8 cellular contexts compared by ENCODE assay signal in the genomic region with DNA sequence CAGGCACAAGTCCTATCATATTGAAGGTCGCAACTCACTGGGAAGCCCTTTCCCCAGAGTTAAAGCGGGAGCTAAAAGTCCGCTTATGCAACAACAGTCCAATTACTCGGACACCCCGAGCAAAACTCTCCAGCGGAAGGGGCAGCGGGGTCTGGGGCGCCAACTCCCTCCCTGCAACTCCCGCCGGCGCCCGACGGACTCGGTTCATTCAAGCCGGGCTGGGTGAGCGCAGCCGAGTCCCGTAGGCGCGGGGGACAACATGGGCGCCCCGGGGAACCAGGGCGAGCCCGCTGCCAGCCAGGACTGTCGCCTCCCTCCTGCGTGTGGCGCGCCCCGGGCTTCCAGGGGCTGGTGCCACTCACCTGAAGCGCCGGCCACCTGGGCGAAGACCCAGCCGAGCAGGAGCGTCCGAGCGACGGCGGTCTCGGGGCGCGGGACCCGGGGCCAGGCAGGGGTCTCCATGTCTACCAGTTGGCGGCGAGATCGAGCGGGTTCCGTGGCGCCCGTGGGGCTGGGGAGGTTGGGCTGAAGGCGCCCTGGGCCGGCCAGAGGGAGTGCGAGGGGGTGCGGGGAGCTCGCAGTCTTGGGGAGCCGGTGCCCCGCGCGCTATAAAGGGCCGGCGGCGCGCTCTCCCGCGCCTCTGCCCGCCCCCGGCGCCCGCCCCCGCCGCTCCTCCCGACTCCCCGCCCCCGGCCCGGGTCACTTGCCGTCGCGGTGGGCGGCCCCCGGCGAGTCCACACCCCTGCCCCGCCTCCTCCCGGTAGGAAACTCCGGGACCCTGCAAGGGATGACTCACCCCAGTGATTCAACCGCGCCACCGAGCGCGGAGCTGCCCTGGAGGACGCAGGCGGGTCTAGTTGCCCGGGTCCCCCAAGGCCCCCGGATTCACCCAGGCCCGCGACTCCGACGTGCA. TPM values are rescaled to one million over a fixed set of nuclear protein-coding genes. Genes with fewer than 3 reads are reported as not detected.
A peak's percentile ranks its signal among the peaks of the same experiment; 100 is the strongest.
DNase-seq lines count a peak whose midpoint lies in the region; ATAC-seq lines count a peak whose summit lies in the region.

Gene F3, minus strand, starts transcription at position 585 of the 913 bp plus-strand sequence. Its CDS starts 123 bp downstream, at position 462.

- peak within 1 kb of the TSS; percentile 40 for H3K4me3 ChIP-seq in mononuclear cell (ENCODE audit: low read length)

- peak; percentile 76 for ATAC-seq in HG03064 (IDR thresholded peaks at IDR 0.05; ENCODE audit: low read depth, unreplicated experiment)

- H3K27me3 ChIP-seq in mononuclear cell (ENCODE audit: insufficient read depth, low read length) = peaks cover 24% of the 10 kb centered on the region

- H3K27ac ChIP-seq in epithelial cell of prostate = peak within 1 kb of the TSS; percentile 96

- H3K4me1 ChIP-seq in mononuclear cell (ENCODE audit: insufficient read depth, low read length) = peaks cover 24% of the 10 kb centered on the region

- DNase-seq in activated gamma-delta T cell treated with Interleukin-2 at 50 U/mL for 16 hours (peak; percentile 35), activated gamma-delta T cell (lab: John Stamatoyannopoulos, UW) (no peak), NCI-H510A treated with DMSO at 0.1 percent for 48 hours (lab: John Stamatoyannopoulos, UW) (peak; percentile 73), epithelial cell of prostate (ENCODE audit: low read depth, low spot score) (peak; percentile 71)
- peak; percentile 75 for DNase-seq in activated CD8-positive, alpha-beta memory T cell treated with anti-CD3 and anti-CD28 coated beads, Interleukin-2, amount 50 U/mL, for 4 hours
- DNase-seq in stimulated activated CD8-positive, alpha-beta memory T cell treated with anti-CD3 and anti-CD28 coated beads, Interleukin-15, amount 100 ng/mL, for 48 hours (ENCODE audit: low read depth in 2 of 2) = peak; percentile 77

- no peaks in the 10 kb centered on the region for H3K9me3 ChIP-seq in mononuclear cell (ENCODE audit: low read depth, low read length)

RNA-seq across cellular contexts. Expression of gene F3, which starts in this region (rescaled TPM):
- total RNA-seq in mononuclear cell = 18.6 TPM
